8 cellular contexts compared by ENCODE assay signal in the genomic region with DNA sequence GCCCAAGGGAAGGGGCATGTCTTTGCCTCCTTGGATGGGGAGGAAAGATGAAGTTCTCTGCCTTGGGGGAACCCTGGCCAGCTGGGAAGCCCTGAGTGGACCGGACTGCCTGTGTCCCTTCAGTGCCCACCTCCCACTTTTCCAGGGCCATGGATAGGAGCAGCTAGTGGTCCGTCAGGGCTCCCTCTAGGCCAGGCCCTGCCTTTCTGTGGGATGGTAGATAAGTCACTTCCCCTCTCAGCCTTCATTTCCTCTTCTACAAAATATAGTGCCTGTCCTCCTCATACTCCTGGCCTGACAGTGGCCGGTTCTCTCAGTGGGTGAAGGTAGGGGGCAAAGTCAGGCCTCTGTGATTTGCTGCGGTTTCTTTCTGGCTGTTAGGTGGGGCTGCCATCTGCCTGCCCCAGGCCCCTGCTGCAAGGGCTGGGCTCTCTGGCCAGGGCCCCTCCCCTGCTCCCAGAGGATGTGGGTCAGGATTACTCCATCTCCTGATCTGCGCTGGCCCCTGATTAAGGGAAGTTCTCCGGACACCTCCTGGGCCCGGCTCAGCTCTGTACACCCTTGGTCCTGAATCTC. TPM values are rescaled to one million over a fixed set of nuclear protein-coding genes. Genes with fewer than 3 reads are reported as not detected.
DNase-seq lines count a peak whose midpoint lies in the region; ATAC-seq and TF ChIP-seq lines count a peak whose summit lies in the region.

No MANE protein-coding gene starts in this region.

- no peak overlapping the region for H2BK15ac ChIP-seq in IMR-90 (ENCODE audit: low read depth, low read length)

- H3K4me1 Mint-ChIP-seq in activated T-helper 1 cell treated with anti-CD3 and anti-CD28 coated beads, Interleukin-12 subunit alpha, Interleukin-12 subunit beta, Interleukin-2, Interleukin-4 antibody, amounts not matched to agents 30 ng/mL and 10 ng/mL and 1 ng/mL, durations not matched to agents 14 hours and 24 hours and 36 hours (ENCODE audit: low read depth), result peaks cover 73% of the 10 kb centered on the region

- no peaks in the 10 kb centered on the region for H3K27me3 Mint-ChIP-seq in activated T-helper 1 cell treated with anti-CD3 and anti-CD28 coated beads, Interleukin-12 subunit alpha, Interleukin-12 subunit beta, Interleukin-2, Interleukin-4 antibody, amounts not matched to agents 30 ng/mL and 10 ng/mL and 1 ng/mL, durations not matched to agents 14 hours and 24 hours and 36 hours (ENCODE audit: insufficient read depth)

- peak overlapping the region; percentile 97 for H3K4ac ChIP-seq in IMR-90 (ENCODE audit: low read depth, low read length)

- intact Hi-C loops in IMR-90 (cut with micrococcal nuclease), result loop anchor here (5.0 kb wide), 2 partner anchors 144 to 184 kb away; partner anchors contain the start of genes MTFMT and SPG21
- intact Hi-C loops in activated T-helper 1 cell treated with anti-CD3 and anti-CD28 coated beads, Interleukin-12 subunit alpha, Interleukin-12 subunit beta, Interleukin-2, Interleukin-4 antibody, amounts not matched to agents 30 ng/mL and 10 ng/mL and 1 ng/mL, durations not matched to agents 14 hours and 24 hours and 36 hours (cut with micrococcal nuclease), result no loop called here

- H3K36me3 ChIP-seq in IMR-90 (ENCODE audit: control insufficient read depth, insufficient read depth, low read length) (peaks cover 10% of the 10 kb centered on the region; the same call in 1 of the 2 replicates), right atrium auricular region (peaks cover 4% of the 10 kb centered on the region), skeletal muscle satellite cell (ENCODE audit: insufficient read depth, low read length) (peaks cover 10% of the 10 kb centered on the region)

- in situ Hi-C loops in IMR-90 (cut with MboI; ENCODE audit: low sequenced_read_pairs), result loop anchor here (5.0 kb wide), 1 partner anchor 64 kb away; no protein-coding TSS in a partner anchor

- H3K27ac ChIP-seq in IMR-90 (ENCODE audit: insufficient read depth, low read length) (peak overlapping the region; percentile 91), right atrium auricular region (peak overlapping the region; percentile 93 to 94)

- H3K4me1 ChIP-seq in IMR-90 (ENCODE audit: control insufficient read depth, insufficient read depth, low read length) (peaks cover 26% of the 10 kb centered on the region), right atrium auricular region (peaks cover 0 to 61% of the 10 kb centered on the region in 2 donors), skeletal muscle satellite cell (ENCODE audit: control insufficient read depth, insufficient read depth, low read length) (peaks cover 37% of the 10 kb centered on the region)

- peak; percentile 45; the same call in 1 of the 2 replicates for TF ChIP-seq POLR2A in IMR-90 (IDR thresholded peaks at IDR 0.05; ENCODE audit: low read depth, low read length)

- H3K9ac ChIP-seq in IMR-90 (ENCODE audit: low read depth, low read length), result peak overlapping the region; percentile 97
- H3K9ac ChIP-seq in skeletal muscle satellite cell (ENCODE audit: low read depth, low read length), result peak overlapping the region; percentile 94

- peak overlapping the region; percentile 91 for H3K27ac Mint-ChIP-seq in activated T-helper 1 cell treated with anti-CD3 and anti-CD28 coated beads, Interleukin-12 subunit alpha, Interleukin-12 subunit beta, Interleukin-2, Interleukin-4 antibody, amounts not matched to agents 30 ng/mL and 10 ng/mL and 1 ng/mL, durations not matched to agents 14 hours and 24 hours and 36 hours

- peak overlapping the region; percentile 98 for H2AK5ac ChIP-seq in IMR-90 (ENCODE audit: low read depth, low read length)

- H3K18ac ChIP-seq in IMR-90 (ENCODE audit: low read depth, low read length), result peak overlapping the region; percentile 14

- peak overlapping the region; percentile 82 for H3K4me2 ChIP-seq in IMR-90 (ENCODE audit: low read depth, low read length)
- H3K4me2 ChIP-seq in skeletal muscle satellite cell (ENCODE audit: low read length), result peak overlapping the region; percentile 87

- H3K79me1 ChIP-seq in IMR-90 (ENCODE audit: low read depth in 1 of 2, low read length in 2 of 2), result peaks cover 0 to 67% of the 10 kb centered on the region in 2 experiments; a peak in 2 of 4 replicates

- POLR2A ChIA-PET in IMR-90 (lab: Charles Lee; ENCODE audit: unreplicated experiment), result no interaction called here

- peaks cover 63% of the 10 kb centered on the region for H4K20me1 ChIP-seq in IMR-90 (ENCODE audit: insufficient read depth, low read length)

- peak overlapping the region; percentile 94 for H3K23ac ChIP-seq in IMR-90 (ENCODE audit: low read depth, low read length)

- H3K9me3 ChIP-seq in IMR-90 (ENCODE audit: control insufficient read depth, insufficient read depth, low read length), result no peaks in the 10 kb centered on the region
- no peaks in the 10 kb centered on the region for H3K9me3 ChIP-seq in right atrium auricular region
- no peaks in the 10 kb centered on the region for H3K9me3 ChIP-seq in skeletal muscle satellite cell (replicated peaks; ENCODE audit: low read length)

- WGBS in IMR-90 (ENCODE audit: extremely low coverage in 2 of 2, insufficient read length in 1 of 2), 2 experiments, result no CpG with 5 or more reads among the region's 7 CpGs

- ATAC-seq in IMR-90 (ENCODE audit: low read depth) (peak; percentile 4), GM19455 (IDR thresholded peaks at IDR 0.05; ENCODE audit: unreplicated experiment) (no peak)

- peak overlapping the region; percentile 100 for H3K14ac ChIP-seq in IMR-90 (replicated peaks; ENCODE audit: low read depth, low read length)

- CTCF ChIA-PET in IMR-90 (lab: Yijun Ruan, JAX), result interaction anchor here (0.5 to 0.6 kb wide), 2 partner anchors 63 to 335 kb away, joined by 3 read pairs; no protein-coding TSS in a partner anchor

- H2AFZ ChIP-seq in IMR-90 (replicated peaks; ENCODE audit: low read length, poor library complexity), result peak overlapping the region; percentile 65

- no peaks in the 10 kb centered on the region for H3K9me3 Mint-ChIP-seq in activated T-helper 1 cell treated with anti-CD3 and anti-CD28 coated beads, Interleukin-12 subunit alpha, Interleukin-12 subunit beta, Interleukin-2, Interleukin-4 antibody, amounts not matched to agents 30 ng/mL and 10 ng/mL and 1 ng/mL, durations not matched to agents 14 hours and 24 hours and 36 hours

- no peak overlapping the region for H2BK120ac ChIP-seq in IMR-90 (ENCODE audit: low read depth, low read length)

- H3K4me3 ChIP-seq in IMR-90 (ENCODE audit: insufficient read depth, low read depth, low read length) (peak overlapping the region; percentile 83), right atrium auricular region (peak overlapping the region; percentile 96 to 97), skeletal muscle satellite cell (ENCODE audit: low read length) (peak overlapping the region; percentile 87)

- no peak; the same call in 1 of the 2 replicates for TF ChIP-seq RAD21 in IMR-90 (IDR thresholded peaks at IDR 0.05; ENCODE audit: low read length)

- H3K36me3 Mint-ChIP-seq in activated T-helper 1 cell treated with anti-CD3 and anti-CD28 coated beads, Interleukin-12 subunit alpha, Interleukin-12 subunit beta, Interleukin-2, Interleukin-4 antibody, amounts not matched to agents 30 ng/mL and 10 ng/mL and 1 ng/mL, durations not matched to agents 14 hours and 24 hours and 36 hours (ENCODE audit: low read depth), result peaks cover 8% of the 10 kb centered on the region

- TF ChIP-seq CTCF in IMR-90 (conservative IDR thresholded peaks at IDR 0.05; ENCODE audit: low read depth, low read length) (no peak), right atrium auricular region (IDR thresholded peaks at IDR 0.05) (no peak)

- H4K91ac ChIP-seq in IMR-90 (ENCODE audit: insufficient read depth, low read depth, low read length), result peak overlapping the region; percentile 52

- DNase-seq in Ammon's horn (ENCODE audit: low spot score) (peak; percentile 48), IMR-90 (peak; percentile 59), right atrium auricular region (ENCODE audit: low spot score) (peak; percentile 86), DMS 273 (lab: John Stamatoyannopoulos, UW; ENCODE audit: unreplicated experiment) (no peak), NCI-H2171 treated with DMSO at 0.1 percent for 48 hours (lab: John Stamatoyannopoulos, UW) (no peak)
- DNase-seq in activated T-helper 1 cell treated with anti-CD3 and anti-CD28 coated beads, Interleukin-12 subunit alpha, Interleukin-12 subunit beta, Interleukin-2, Interleukin-4 antibody, amounts not matched to agents 30 ng/mL and 10 ng/mL and 1 ng/mL, durations not matched to agents 14 hours and 24 hours and 36 hours (ENCODE audit: low spot score), result no peak

- peaks cover 36% of the 10 kb centered on the region for H3K9me1 ChIP-seq in IMR-90 (ENCODE audit: insufficient read depth, low read length)

- H4K5ac ChIP-seq in IMR-90 (ENCODE audit: low read depth, low read length), result 0 out of 2 replicates have a peak overlapping the region, but pooled peaks have one; percentile 1

- peak overlapping the region; percentile 83 for H3K56ac ChIP-seq in IMR-90 (ENCODE audit: extremely low read depth, insufficient read depth, low read length)

- H3K27me3 ChIP-seq in IMR-90 (ENCODE audit: control insufficient read depth, insufficient read depth, low read length), result no peaks in the 10 kb centered on the region
- H3K27me3 ChIP-seq in right atrium auricular region, result no peaks in the 10 kb centered on the region
- no peaks in the 10 kb centered on the region for H3K27me3 ChIP-seq in skeletal muscle satellite cell (ENCODE audit: control insufficient read depth, insufficient read depth, low read length)

- dilution Hi-C loops in IMR-90 (cut with HindIII; ENCODE audit: low sequenced_read_pairs, unreplicated experiment), result no loop called here

- no TSS peak for BruUV-seq in IMR-90 (replicated peaks; lab: Mats Ljungman, UMichigan)

- H2BK5ac ChIP-seq in IMR-90 (ENCODE audit: low read depth, low read length, poor library complexity, severe bottlenecking), result peak overlapping the region; percentile 89

- peak overlapping the region; percentile 92 for H3K4me3 Mint-ChIP-seq in activated T-helper 1 cell treated with anti-CD3 and anti-CD28 coated beads, Interleukin-12 subunit alpha, Interleukin-12 subunit beta, Interleukin-2, Interleukin-4 antibody, amounts not matched to agents 30 ng/mL and 10 ng/mL and 1 ng/mL, durations not matched to agents 14 hours and 24 hours and 36 hours

- peak overlapping the region; percentile 21 to 41; a peak in 1 of 4 replicates for H4K8ac ChIP-seq in IMR-90 (ENCODE audit: low read depth in 2 of 2, low read length in 2 of 2)

- peak overlapping the region; percentile 96 for H2AK9ac ChIP-seq in IMR-90 (replicated peaks; ENCODE audit: low read depth, low read length, poor library complexity)

- H2BK20ac ChIP-seq in IMR-90 (ENCODE audit: low read depth, low read length), result no peak overlapping the region

RNA-seq across cellular contexts. Expression of gene PLEKHO2, which starts 1.4 kb away (rescaled TPM):
- total RNA-seq in IMR-90 (2012; rRNA removed), result 18.6 and 19.0 TPM in 2 replicates
- 22.5 and 24.6 TPM in 2 replicates for polyA plus RNA-seq in IMR-90 (2012; rRNA removed)
- 12.6 and 25.0 TPM in 2 replicates for polyA plus RNA-seq in IMR-90 (2012; cell fraction: cytosol; rRNA removed)
- polyA plus RNA-seq in IMR-90 (2012; cell fraction: nucleus; rRNA removed; ENCODE audit: low replicate concordance), result 37.2 and 43.5 TPM in 2 replicates
- 17.0 and 17.8 TPM in 2 replicates for total RNA-seq in activated T-helper 1 cell treated with anti-CD3 and anti-CD28 coated beads, Interleukin-12 subunit alpha, Interleukin-12 subunit beta, Interleukin-2, Interleukin-4 antibody, amounts not matched to agents 30 ng/mL and 10 ng/mL and 1 ng/mL, durations not matched to agents 14 hours and 24 hours and 36 hours
- total RNA-seq in right atrium auricular region, result 10 to 100 TPM in 1 of 2 donors, 1 to 10 TPM in 1; 6.3 to 19.4 TPM
- total RNA-seq in skeletal muscle satellite cell (2012; rRNA removed), result 21.6 and 22.3 TPM in 2 replicates

RNA-seq across cellular contexts. Expression of gene PIF1, which starts 17.6 kb away (rescaled TPM):
- 3.9 and 5.3 TPM in 2 replicates for total RNA-seq in IMR-90 (2012; rRNA removed)
- 19.2 and 19.9 TPM in 2 replicates for polyA plus RNA-seq in IMR-90 (2012; rRNA removed)
- polyA plus RNA-seq in IMR-90 (2012; cell fraction: cytosol; rRNA removed), result 10.6 and 10.8 TPM in 2 replicates
- polyA plus RNA-seq in IMR-90 (2012; cell fraction: nucleus; rRNA removed; ENCODE audit: low replicate concordance), result 72.6 and 161 TPM in 2 replicates
- 19.1 and 23.9 TPM in 2 replicates for total RNA-seq in activated T-helper 1 cell treated with anti-CD3 and anti-CD28 coated beads, Interleukin-12 subunit alpha, Interleukin-12 subunit beta, Interleukin-2, Interleukin-4 antibody, amounts not matched to agents 30 ng/mL and 10 ng/mL and 1 ng/mL, durations not matched to agents 14 hours and 24 hours and 36 hours
- total RNA-seq in right atrium auricular region, result under 1 TPM; 0.28 to 0.56 TPM
- 8.1 and 9.8 TPM in 2 replicates for total RNA-seq in skeletal muscle satellite cell (2012; rRNA removed)

Comparison
In these comparisons a context has a peak if more than half of its experiments do, and no peak if none do; other contexts are left out.
1. DNase-seq: peak in Ammon's horn (single experiment), IMR-90 (single experiment) and right atrium auricular region (single experiment); none in activated T-helper 1 cell treated with anti-CD3 and anti-CD28 coated beads, Interleukin-12 subunit alpha, Interleukin-12 subunit beta, Interleukin-2, Interleukin-4 antibody, amounts not matched to agents 30 ng/mL and 10 ng/mL and 1 ng/mL, durations not matched to agents 14 hours and 24 hours and 36 hours (single experiment), DMS 273 (single experiment) and NCI-H2171 treated with DMSO at 0.1 percent for 48 hours (single experiment).
2. Peak in every context shown above with its lines, with median percentiles within 50 percentile points of each other: H3K4me3 ChIP-seq.